8 cellular contexts compared by ENCODE assay signal in the genomic region with DNA sequence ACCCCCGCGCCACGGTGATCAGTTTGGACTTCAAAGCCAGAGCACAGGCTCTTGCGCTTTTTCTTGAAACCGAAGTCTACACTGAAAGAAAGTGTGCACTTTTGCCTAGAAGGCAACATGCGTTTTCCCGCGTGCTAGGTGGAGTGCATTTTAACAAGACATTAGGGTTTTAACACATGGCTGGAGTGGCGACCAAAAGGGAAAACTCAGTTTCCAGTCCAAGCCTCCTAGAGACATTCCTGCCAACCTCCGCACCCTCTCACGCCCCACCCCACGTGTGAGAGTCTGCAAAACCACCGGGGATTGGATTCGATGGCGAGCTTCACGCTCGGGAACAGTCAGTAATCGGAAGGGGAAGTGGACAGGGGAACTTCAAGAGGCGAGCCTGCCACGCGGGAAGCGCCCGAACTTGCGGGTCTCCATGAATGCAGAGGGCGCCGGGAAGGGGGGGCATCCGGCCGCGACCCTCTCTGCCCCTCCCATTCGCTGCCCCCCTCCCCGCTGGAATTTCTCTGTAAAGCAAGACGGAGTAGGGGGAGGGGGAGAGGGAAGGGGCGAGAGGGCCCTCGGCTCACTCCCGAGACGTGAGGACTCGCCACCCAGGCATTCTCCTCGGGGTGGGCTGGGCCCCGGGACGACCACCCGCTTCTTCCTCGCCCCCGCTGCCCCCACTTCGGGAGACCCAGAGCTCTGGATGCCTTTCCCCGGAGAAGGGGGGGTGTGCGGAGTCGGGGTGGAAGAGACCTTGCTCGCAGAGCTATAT. TPM values are rescaled to one million over a fixed set of nuclear protein-coding genes. Genes with fewer than 3 reads are reported as not detected.
DNase-seq lines count a peak whose midpoint lies in the region; ATAC-seq and TF ChIP-seq lines count a peak whose summit lies in the region.

No MANE protein-coding gene starts in this region.

- TF ChIP-seq CTCF in parathyroid adenoma (IDR thresholded peaks at IDR 0.05): no peak

- H3K4me2 ChIP-seq in BLaER1: peak overlapping the region; percentile 69
- peak overlapping the region; percentile 92 for H3K4me2 ChIP-seq in parathyroid adenoma (ENCODE audit: low read length)

- H3K9ac ChIP-seq in BLaER1 (no peak overlapping the region), parathyroid adenoma (no peak overlapping the region)

- H3K9me3 ChIP-seq in BLaER1 (no peaks in the 10 kb centered on the region), parathyroid adenoma (ENCODE audit: control insufficient read depth, low read length) (no peaks in the 10 kb centered on the region)

- DNase-seq in KG1 (lab: John Stamatoyannopoulos, UW) (peak; percentile 43), globus pallidus (ENCODE audit: low spot score) (peak; percentile 34), cerebellum (ENCODE audit: low spot score) (no peak)
- DNase-seq in activated effector memory CD4-positive, alpha-beta T cell treated with Interleukin-2 at 50 U/mL for 16 hours: peak; percentile 34

- ATAC-seq in GM19463 (IDR thresholded peaks at IDR 0.05; ENCODE audit: unreplicated experiment): no peak
- ATAC-seq in GM18520 (IDR thresholded peaks at IDR 0.05; ENCODE audit: unreplicated experiment): no peak

- H3K4me1 ChIP-seq in BLaER1 (peaks cover 44% of the 10 kb centered on the region), parathyroid adenoma (peaks cover 12% of the 10 kb centered on the region)

- H2AFZ ChIP-seq in parathyroid adenoma: peak overlapping the region; percentile 59

- H3K4me3 ChIP-seq in BLaER1 (peak overlapping the region; percentile 55), parathyroid adenoma (ENCODE audit: low read depth, low read length) (peak overlapping the region; percentile 79)

- H3K27ac ChIP-seq in BLaER1 (no peak overlapping the region), parathyroid adenoma (peak overlapping the region; percentile 51)

- peaks cover 75% of the 10 kb centered on the region for H4K20me1 ChIP-seq in BLaER1

- H3K79me2 ChIP-seq in parathyroid adenoma: peaks cover 7% of the 10 kb centered on the region

- peaks cover 100% of the 10 kb centered on the region for H3K27me3 ChIP-seq in BLaER1
- H3K27me3 ChIP-seq in parathyroid adenoma (ENCODE audit: control insufficient read depth, insufficient read depth, low read length): no peaks in the 10 kb centered on the region

- no peaks in the 10 kb centered on the region for H3K36me3 ChIP-seq in BLaER1
- no peaks in the 10 kb centered on the region for H3K36me3 ChIP-seq in parathyroid adenoma (ENCODE audit: control insufficient read depth, insufficient read depth, low read length)

RNA-seq across cellular contexts. Expression of a gene that starts 2.7 kb away (rescaled TPM):
- 149 TPM for total RNA-seq in cerebellum

RNA-seq across cellular contexts. Expression of a gene that starts 50.2 kb away (rescaled TPM):
- total RNA-seq in cerebellum: 4.5 TPM
